30 cellular contexts compared by ENCODE assay signal in the genomic region with DNA sequence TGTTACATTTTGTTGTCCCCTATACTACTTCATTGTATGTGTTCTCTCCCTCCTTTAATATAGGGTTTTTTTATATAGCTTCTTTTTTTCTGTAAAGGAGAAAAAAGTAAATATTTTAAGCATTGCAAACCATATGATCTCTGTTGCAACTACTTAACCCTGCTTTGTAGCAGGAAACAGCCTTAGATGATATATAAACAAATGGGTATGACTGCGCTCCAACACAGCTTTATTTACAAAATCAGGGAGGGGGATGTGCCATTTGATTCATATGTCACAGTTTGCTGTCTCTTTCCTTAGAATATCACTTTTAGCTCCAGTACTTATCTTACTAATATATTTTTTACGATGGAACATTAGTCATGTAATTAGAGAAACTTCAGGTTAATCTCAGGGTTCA.
DNase-seq lines count a peak whose midpoint lies in the region; ATAC-seq and TF ChIP-seq lines count a peak whose summit lies in the region.
"Had no signal": no experiment of that assay in that cellular context is flagged by ENCODE, and none has a peak within 500 bp of the region (broad histone marks: within the 10 kb centered on the region; RNA-seq: fewer than 3 reads in every experiment).

No MANE protein-coding gene starts in this region.

- DNase-seq in SK-N-SH (no peak), astrocyte of the spinal cord (ENCODE audit: low read depth, low spot score) (peak; percentile 27), fibroblast of villous mesenchyme (ENCODE audit: low read depth) (peak; percentile 93), upper lobe of left lung (no peak), GM13977 (ENCODE audit: low spot score) (no peak), left cardiac atrium (no peak), NCI-H1436 (lab: John Stamatoyannopoulos, UW) (no peak)
- DNase-seq: 8988T; activated CD4-positive, alpha-beta T cell treated with anti-CD3 and anti-CD28 coated beads, Interleukin-2, amount 50 U/mL, for 4 hours; activated effector memory CD4-positive, alpha-beta T cell treated with anti-CD3 and anti-CD28 coated beads, Interleukin-2, amount 50 U/mL, for 16 hours; activated naive CD8-positive, alpha-beta T cell treated with anti-CD3 and anti-CD28 coated beads, Interleukin-2, amount 50 U/mL, for 24 hours; COR-L47; dermis blood vessel endothelial cell; DND-41; GOT3; kidney; mammary epithelial cell; NCI-H1417 treated with DMSO at 0.1 percent for 48 hours; NCI-H2107; NCI-H510A; NK-92 treated with Interleukin-12 subunit alpha and Interleukin-12 subunit beta, amount 100 ng/mL, for 24 hours; spleen; stimulated activated CD4-positive, alpha-beta T cell treated with anti-CD3 and anti-CD28 coated beads, Interleukin-4, amount 100 ng/mL, for 4 hours; stimulated activated naive CD8-positive, alpha-beta T cell treated with anti-CD3 and anti-CD28 coated beads, Interleukin-15, amount 100 ng/mL, for 72 hours; tibial artery; WERI-Rb-1 had no signal

- H3K36me3 ChIP-seq in SK-N-SH (replicated peaks in 1 of 2; ENCODE audit: control insufficient read depth in 1 of 2, insufficient read depth in 2 of 2, low read length in 1 of 2) (no peaks in the 10 kb centered on the region), upper lobe of left lung (no peaks in the 10 kb centered on the region)
- H3K36me3 ChIP-seq: BLaER1, cardiac muscle cell, spleen, tibial artery, WERI-Rb-1 had no signal

- H3K9ac ChIP-seq in SK-N-SH = no peak overlapping the region
- H3K9ac ChIP-seq: BLaER1 had no signal

- no peaks in the 10 kb centered on the region for H3K79me2 ChIP-seq in SK-N-SH (ENCODE audit: insufficient read depth)

- no peaks in the 10 kb centered on the region for H3K9me2 ChIP-seq in SK-N-SH

- H3F3A ChIP-seq in SK-N-SH (replicated peaks; ENCODE audit: insufficient read depth) = peaks cover 29% of the 10 kb centered on the region

- no peak for TF ChIP-seq RAD21 in SK-N-SH (IDR thresholded peaks at IDR 0.05; ENCODE audit: low read length)

- H2AFZ ChIP-seq in SK-N-SH (ENCODE audit: low read depth) = peak overlapping the region; percentile 24

- intact Hi-C loops in left cardiac atrium (cut with DNase I) = no loop called here

- no peak overlapping the region for H3K27ac ChIP-seq in SK-N-SH (ENCODE audit: low read depth in 2 of 2, low read length in 1 of 2)
- no peak overlapping the region for H3K27ac ChIP-seq in upper lobe of left lung
- H3K27ac ChIP-seq: BLaER1, cardiac muscle cell, spleen, tibial artery, WERI-Rb-1 had no signal

- no peak for TF ChIP-seq POLR2A in upper lobe of left lung (IDR thresholded peaks at IDR 0.05)

- H3K4me2 ChIP-seq in SK-N-SH = no peak overlapping the region
- H3K4me2 ChIP-seq: BLaER1 had no signal

- H4K20me1 ChIP-seq in SK-N-SH (ENCODE audit: insufficient read depth) = no peaks in the 10 kb centered on the region
- H4K20me1 ChIP-seq: BLaER1 had no signal

- POLR2A ChIA-PET in SK-N-SH (lab: Yijun Ruan, JAX) = no interaction called here

- ATAC-seq in SK-N-SH treated with all-trans-retinoic acid at 6 μM for 48 hours (no peak), upper lobe of left lung (ENCODE audit: low FRiP score in 2 of 2) (no peak), left cardiac atrium (no peak)
- ATAC-seq: activated naive CD8-positive, alpha-beta T cell treated with anti-CD3 and anti-CD28 coated beads, Interleukin-2, amount 50 U/mL, for 24 hours; Panc1; stimulated activated naive CD8-positive, alpha-beta T cell treated with anti-CD3 and anti-CD28 coated beads, Interleukin-15, amount 100 ng/mL, for 72 hours had no signal

- TF ChIP-seq CTCF in SK-N-SH (IDR thresholded peaks at IDR 0.05) (no peak), astrocyte of the spinal cord (IDR thresholded peaks at IDR 0.05; ENCODE audit: low read depth, low read length) (no peak), fibroblast of villous mesenchyme (IDR thresholded peaks at IDR 0.05; ENCODE audit: insufficient read depth, low read depth, low read length) (no peak), upper lobe of left lung (IDR thresholded peaks at IDR 0.05) (no peak), GM13977 (IDR thresholded peaks at IDR 0.05; ENCODE audit: extremely low read depth, insufficient read depth, missing control alignments) (no peak)

- TF ChIP-seq EP300 in SK-N-SH (IDR thresholded peaks at IDR 0.05; ENCODE audit: borderline replicate concordance in 1 of 2, low read depth in 1 of 2, low read length in 1 of 2) (no peak), upper lobe of left lung (IDR thresholded peaks at IDR 0.05) (no peak)

- H3K9me3 ChIP-seq in SK-N-SH (no peaks in the 10 kb centered on the region), upper lobe of left lung (peaks cover 0 to 3% (median 0%) of the 10 kb centered on the region in 4 donors)
- H3K9me3 ChIP-seq: tibial artery had no signal

- H3K4me3 ChIP-seq in SK-N-SH (ENCODE audit: low read depth in 2 of 2, low read length in 1 of 2) (no peak overlapping the region), astrocyte of the spinal cord (ENCODE audit: low read depth, low read length) (no peak overlapping the region), fibroblast of villous mesenchyme (ENCODE audit: low read depth, low read length) (no peak overlapping the region), upper lobe of left lung (no peak overlapping the region)
- H3K4me3 ChIP-seq: BLaER1, cardiac muscle cell, spleen, tibial artery had no signal

- H3K4me1 ChIP-seq in SK-N-SH (ENCODE audit: control insufficient read depth in 1 of 2, insufficient read depth in 2 of 2, low read depth in 1 of 2, low read length in 1 of 2) (peaks cover 19 to 29% of the 10 kb centered on the region in 2 experiments; a peak in 2 of 4 replicates), upper lobe of left lung (no peaks in the 10 kb centered on the region)
- H3K4me1 ChIP-seq: BLaER1, spleen, tibial artery had no signal

- CTCF ChIA-PET in SK-N-SH (lab: Yijun Ruan, JAX) = interaction anchor here (0.6 to 1.1 kb wide), 3 partner anchors 11 to 71 kb away, joined by 3 to 5 read pairs (median 3); no protein-coding TSS in a partner anchor

- WGBS in SK-N-SH (ENCODE audit: low lambda C conversion rate) = 89% methylated on average over 2 of the region's 2 CpGs
- 63 to 70% methylated on average over 2 of the region's 2 CpGs for WGBS in upper lobe of left lung, 2 donors

- H3K27me3 ChIP-seq in SK-N-SH (ENCODE audit: insufficient read depth) = no peaks in the 10 kb centered on the region
- no peaks in the 10 kb centered on the region for H3K27me3 ChIP-seq in upper lobe of left lung
- H3K27me3 ChIP-seq: BLaER1, cardiac muscle cell, spleen, tibial artery had no signal

- in situ Hi-C loops in astrocyte of the spinal cord (cut with HindIII; ENCODE audit: low sequenced_read_pairs) = no loop called here
- in situ Hi-C loops in GM13977 (cut with MboI; ENCODE audit: low pct_unique_long_range_greater_than_20kb, low sequenced_read_pairs, unreplicated experiment) = no loop called here

TF ChIP-seq in SK-N-SH, 30 proteins besides CTCF, POLR2A, EP300 and RAD21 (continues in another document):
- TF ChIP-seq SMC3 (IDR thresholded peaks at IDR 0.05; ENCODE audit: low read depth, low read length) (no peak), GABPA (IDR thresholded peaks at IDR 0.05; ENCODE audit: low read depth) (no peak), NFIC (IDR thresholded peaks at IDR 0.05; ENCODE audit: borderline replicate concordance) (no peak), CHD2 (IDR thresholded peaks at IDR 0.05; ENCODE audit: low read length, partially characterized antibody) (no peak), RXRA (IDR thresholded peaks at IDR 0.05; ENCODE audit: borderline replicate concordance, low read depth) (no peak), FOXM1 (IDR thresholded peaks at IDR 0.05; ENCODE audit: low read depth) (no peak)
- TF ChIP-seq, protein P1, sequence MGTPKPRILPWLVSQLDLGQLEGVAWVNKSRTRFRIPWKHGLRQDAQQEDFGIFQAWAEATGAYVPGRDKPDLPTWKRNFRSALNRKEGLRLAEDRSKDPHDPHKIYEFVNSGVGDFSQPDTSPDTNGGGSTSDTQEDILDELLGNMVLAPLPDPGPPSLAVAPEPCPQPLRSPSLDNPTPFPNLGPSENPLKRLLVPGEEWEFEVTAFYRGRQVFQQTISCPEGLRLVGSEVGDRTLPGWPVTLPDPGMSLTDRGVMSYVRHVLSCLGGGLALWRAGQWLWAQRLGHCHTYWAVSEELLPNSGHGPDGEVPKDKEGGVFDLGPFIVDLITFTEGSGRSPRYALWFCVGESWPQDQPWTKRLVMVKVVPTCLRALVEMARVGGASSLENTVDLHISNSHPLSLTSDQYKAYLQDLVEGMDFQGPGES (IDR thresholded peaks at IDR 0.05; ENCODE audit: low read depth, low read length) = no peak

TF ChIP-seq in SK-N-SH treated with all-trans-retinoic acid at 6 μM for 48 hours, 23 proteins besides CTCF, POLR2A, EP300 and RAD21 (continues in another document):
- TF ChIP-seq RARB (CRISPR knock-in tag; IDR thresholded peaks at IDR 0.05) (no peak), ZFP3 (CRISPR knock-in tag; IDR thresholded peaks at IDR 0.05) (no peak), ZNF565 (CRISPR knock-in tag; conservative IDR thresholded peaks at IDR 0.05; ENCODE audit: low read depth) (no peak), TCF4 (CRISPR knock-in tag; IDR thresholded peaks at IDR 0.05; ENCODE audit: borderline replicate concordance) (no peak), GLIS3 (CRISPR knock-in tag; IDR thresholded peaks at IDR 0.05) (no peak), ZNF70 (CRISPR knock-in tag; IDR thresholded peaks at IDR 0.05) (no peak)
- TF ChIP-seq, protein P2, sequence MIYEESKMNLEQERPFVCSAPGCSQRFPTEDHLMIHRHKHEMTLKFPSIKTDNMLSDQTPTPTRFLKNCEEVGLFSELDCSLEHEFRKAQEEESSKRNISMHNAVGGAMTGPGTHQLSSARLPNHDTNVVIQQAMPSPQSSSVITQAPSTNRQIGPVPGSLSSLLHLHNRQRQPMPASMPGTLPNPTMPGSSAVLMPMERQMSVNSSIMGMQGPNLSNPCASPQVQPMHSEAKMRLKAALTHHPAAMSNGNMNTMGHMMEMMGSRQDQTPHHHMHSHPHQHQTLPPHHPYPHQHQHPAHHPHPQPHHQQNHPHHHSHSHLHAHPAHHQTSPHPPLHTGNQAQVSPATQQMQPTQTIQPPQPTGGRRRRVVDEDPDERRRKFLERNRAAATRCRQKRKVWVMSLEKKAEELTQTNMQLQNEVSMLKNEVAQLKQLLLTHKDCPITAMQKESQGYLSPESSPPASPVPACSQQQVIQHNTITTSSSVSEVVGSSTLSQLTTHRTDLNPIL (CRISPR knock-in tag; IDR thresholded peaks at IDR 0.05; ENCODE audit: low read depth) = no peak
- TF ChIP-seq, protein P3, sequence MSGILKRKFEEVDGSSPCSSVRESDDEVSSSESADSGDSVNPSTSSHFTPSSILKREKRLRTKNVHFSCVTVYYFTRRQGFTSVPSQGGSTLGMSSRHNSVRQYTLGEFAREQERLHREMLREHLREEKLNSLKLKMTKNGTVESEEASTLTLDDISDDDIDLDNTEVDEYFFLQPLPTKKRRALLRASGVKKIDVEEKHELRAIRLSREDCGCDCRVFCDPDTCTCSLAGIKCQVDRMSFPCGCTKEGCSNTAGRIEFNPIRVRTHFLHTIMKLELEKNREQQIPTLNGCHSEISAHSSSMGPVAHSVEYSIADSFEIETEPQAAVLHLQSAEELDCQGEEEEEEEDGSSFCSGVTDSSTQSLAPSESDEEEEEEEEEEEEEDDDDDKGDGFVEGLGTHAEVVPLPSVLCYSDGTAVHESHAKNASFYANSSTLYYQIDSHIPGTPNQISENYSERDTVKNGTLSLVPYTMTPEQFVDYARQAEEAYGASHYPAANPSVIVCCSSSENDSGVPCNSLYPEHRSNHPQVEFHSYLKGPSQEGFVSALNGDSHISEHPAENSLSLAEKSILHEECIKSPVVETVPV (CRISPR knock-in tag; IDR thresholded peaks at IDR 0.05) = no peak

Comparison
In these comparisons a context has a peak if more than half of its experiments do, and no peak if none do; other contexts are left out.
1. DNase-seq: peak in astrocyte of the spinal cord (single experiment) and fibroblast of villous mesenchyme (single experiment); none in SK-N-SH (single experiment), upper lobe of left lung (0 of 2), GM13977 (single experiment), left cardiac atrium (single experiment) and NCI-H1436 (single experiment).